34 cellular contexts compared by ENCODE assay signal in the genomic region with DNA sequence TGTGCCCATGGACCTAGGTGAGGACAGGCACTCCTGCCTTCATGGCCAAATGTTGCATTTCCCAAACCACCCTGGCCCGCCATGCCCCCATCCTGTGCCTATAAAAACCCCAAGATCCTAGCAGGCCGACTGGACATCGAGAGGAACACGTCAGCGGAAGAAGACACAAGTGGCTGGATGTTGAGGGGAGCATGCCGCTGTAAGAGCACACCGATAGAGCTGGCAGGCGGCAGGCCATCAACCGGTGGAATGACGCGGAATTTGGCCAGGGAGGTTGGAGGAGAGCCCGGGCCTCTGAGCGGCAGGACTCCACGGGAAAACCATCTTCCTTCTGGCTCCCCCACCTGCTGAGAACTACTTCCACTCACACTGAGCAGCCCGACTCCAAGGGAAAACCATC.
"Had no signal": no experiment of that assay in that cellular context is flagged by ENCODE, and none has a peak within 500 bp of the region (broad histone marks: within the 10 kb centered on the region; RNA-seq: fewer than 3 reads in every experiment).

No MANE protein-coding gene starts in this region.

- H3K9ac ChIP-seq: KMS-11 had no signal

- H3K4me2 ChIP-seq: KMS-11 had no signal

- H3K4me3 ChIP-seq: MG63 had no signal

- H3K27me3 ChIP-seq: MG63 had no signal

- DNase-seq: Karpas-422, Kasumi-1, KG1, MG63, MM.1S, MV-4-11, NCI-H1048, NCI-H1092, NCI-H1092 treated with DMSO at 0.1 percent for 48 hours, NCI-H1105, NCI-H1105 treated with DMSO at 0.1 percent for 48 hours, NCI-H1417, NCI-H1417 treated with DMSO at 0.1 percent for 48 hours, NCI-H1436, NCI-H1436 treated with DMSO at 0.1 percent for 48 hours, NCI-H146, NCI-H1694, NCI-H1694 treated with DMSO at 0.1 percent for 48 hours, NCI-H187, NCI-H187 treated with DMSO at 0.1 percent for 48 hours, NCI-H1930, NCI-H2029, NCI-H2029 treated with DMSO at 0.1 percent for 48 hours, NCI-H2081, NCI-H2081 treated with DMSO at 0.1 percent for 48 hours, NCI-H2107, NCI-H2171, NCI-H2171 treated with DMSO at 0.1 percent for 48 hours, NCI-H2227 treated with DMSO at 0.1 percent for 48 hours, NCI-H226, NCI-H345, NCI-H446, NCI-H446 treated with DMSO at 0.1 percent for 48 hours had no signal

- H3K36me3 ChIP-seq: MG63 had no signal

- H3K9me3 ChIP-seq: MG63 had no signal

- H3K27ac ChIP-seq: KMS-11 had no signal
